14 cellular contexts compared by ENCODE assay signal in genomic region chr10:103619424-103620356, GRCh38.
DNase-seq lines count a peak whose midpoint lies in the region; ATAC-seq and TF ChIP-seq lines count a peak whose summit lies in the region.
"Had no signal": no experiment of that assay in that cellular context is flagged by ENCODE, and none has a peak within 500 bp of the region (broad histone marks: within the 10 kb centered on the region; RNA-seq: fewer than 3 reads in every experiment).

No MANE protein-coding gene starts in this region.

- H3K27ac Mint-ChIP-seq in endodermal cell (peak overlapping the region; percentile 68), mesothelial cell of epicardium (peak overlapping the region; percentile 25)
- H3K27ac Mint-ChIP-seq in stimulated activated naive CD8-positive, alpha-beta T cell treated with anti-CD3 and anti-CD28 coated beads, Interleukin-15, amount 100 ng/mL, for 72 hours, result peak overlapping the region in 1 of 2 donors; percentile 11

- peak; percentile 71 for DNase-seq in OCI-M1 (lab: John Stamatoyannopoulos, UW)
- DNase-seq in endodermal cell, result no peak
- DNase-seq in mesothelial cell of epicardium (ENCODE audit: low spot score in 2 of 2, unreplicated experiment in 2 of 2), result no peak
- DNase-seq in stimulated activated naive CD8-positive, alpha-beta T cell treated with anti-CD3 and anti-CD28 coated beads, Interleukin-15, amount 100 ng/mL, for 72 hours, result no peak
- DNase-seq in NCI-H2196 treated with DMSO at 0.1 percent for 48 hours (lab: John Stamatoyannopoulos, UW; ENCODE audit: unreplicated experiment), result no peak
- DNase-seq in middle frontal gyrus (ENCODE audit: extremely low spot score, low spot score), result no peak
- DNase-seq: activated naive CD4-positive, alpha-beta T cell treated with Interleukin-2 at 50 U/mL for 16 hours; NCI-H1105; NCI-H345 had no signal

- TF ChIP-seq CTCF in endodermal cell (conservative IDR thresholded peaks at IDR 0.05) (no peak), mesothelial cell of epicardium (IDR thresholded peaks at IDR 0.05; ENCODE audit: unreplicated experiment) (no peak)

- ATAC-seq in stimulated activated naive CD8-positive, alpha-beta T cell treated with anti-CD3 and anti-CD28 coated beads, Interleukin-15, amount 100 ng/mL, for 72 hours, result no peak
- no peak for ATAC-seq in GM19351 (IDR thresholded peaks at IDR 0.05; ENCODE audit: unreplicated experiment)
- ATAC-seq: esophagus mucosa had no signal

- no peak overlapping the region for H3K9ac ChIP-seq in endodermal cell (ENCODE audit: extremely low read depth, low read length, poor library complexity, severe bottlenecking)

- H3K4me3 Mint-ChIP-seq in endodermal cell (no peak overlapping the region), mesothelial cell of epicardium (no peak overlapping the region)
- no peak overlapping the region for H3K4me3 Mint-ChIP-seq in stimulated activated naive CD8-positive, alpha-beta T cell treated with anti-CD3 and anti-CD28 coated beads, Interleukin-15, amount 100 ng/mL, for 72 hours

- no peaks in the 10 kb centered on the region for H3K9me3 Mint-ChIP-seq in endodermal cell
- H3K9me3 Mint-ChIP-seq in mesothelial cell of epicardium, result no peaks in the 10 kb centered on the region
- H3K9me3 Mint-ChIP-seq in stimulated activated naive CD8-positive, alpha-beta T cell treated with anti-CD3 and anti-CD28 coated beads, Interleukin-15, amount 100 ng/mL, for 72 hours, result no peaks in the 10 kb centered on the region

- H3K27me3 ChIP-seq in endodermal cell (ENCODE audit: control insufficient read depth, insufficient read depth, low read length, poor library complexity, severe bottlenecking), result no peaks in the 10 kb centered on the region
- H3K27me3 ChIP-seq: pancreas had no signal

- H3K4me1 Mint-ChIP-seq in endodermal cell (peaks cover 5% of the 10 kb centered on the region), mesothelial cell of epicardium (peaks cover 11% of the 10 kb centered on the region)
- H3K4me1 Mint-ChIP-seq in stimulated activated naive CD8-positive, alpha-beta T cell treated with anti-CD3 and anti-CD28 coated beads, Interleukin-15, amount 100 ng/mL, for 72 hours, result no peaks in the 10 kb centered on the region

- H3K27me3 Mint-ChIP-seq in endodermal cell (ENCODE audit: insufficient read depth) (no peaks in the 10 kb centered on the region), mesothelial cell of epicardium (ENCODE audit: low read depth) (no peaks in the 10 kb centered on the region)
- no peaks in the 10 kb centered on the region for H3K27me3 Mint-ChIP-seq in stimulated activated naive CD8-positive, alpha-beta T cell treated with anti-CD3 and anti-CD28 coated beads, Interleukin-15, amount 100 ng/mL, for 72 hours

- WGBS in endodermal cell (ENCODE audit: insufficient coverage in 1 of 2, insufficient read length in 1 of 2), 2 experiments, result 89 to 92% methylated on average over 13 to 22 of the region's 22 CpGs

- H3K27ac ChIP-seq in endodermal cell (ENCODE audit: low read depth, low read length), result no peak overlapping the region
- H3K27ac ChIP-seq in temporal lobe (ENCODE audit: low read depth, low read length), result peak overlapping the region; percentile 37
- H3K27ac ChIP-seq: pancreas, SK-N-MC had no signal

- H3K36me3 ChIP-seq in endodermal cell (ENCODE audit: control insufficient read depth, insufficient read depth, low read length), result no peaks in the 10 kb centered on the region
- H3K36me3 ChIP-seq: pancreas had no signal

- H3K4me1 ChIP-seq in endodermal cell (ENCODE audit: control insufficient read depth, insufficient read depth, low read length), result no peaks in the 10 kb centered on the region

- H3K4me3 ChIP-seq in endodermal cell (ENCODE audit: low read length), result no peak overlapping the region
- H3K4me3 ChIP-seq: pancreas, SK-N-MC had no signal

- H3K36me3 Mint-ChIP-seq in endodermal cell (ENCODE audit: low read depth) (peaks cover 3% of the 10 kb centered on the region), mesothelial cell of epicardium (peaks cover 4% of the 10 kb centered on the region)

- H3K9me3 ChIP-seq in endodermal cell (ENCODE audit: control insufficient read depth, low read length), result no peaks in the 10 kb centered on the region
- H3K9me3 ChIP-seq: pancreas had no signal
